15 cellular contexts compared by ENCODE assay signal in the genomic region with DNA sequence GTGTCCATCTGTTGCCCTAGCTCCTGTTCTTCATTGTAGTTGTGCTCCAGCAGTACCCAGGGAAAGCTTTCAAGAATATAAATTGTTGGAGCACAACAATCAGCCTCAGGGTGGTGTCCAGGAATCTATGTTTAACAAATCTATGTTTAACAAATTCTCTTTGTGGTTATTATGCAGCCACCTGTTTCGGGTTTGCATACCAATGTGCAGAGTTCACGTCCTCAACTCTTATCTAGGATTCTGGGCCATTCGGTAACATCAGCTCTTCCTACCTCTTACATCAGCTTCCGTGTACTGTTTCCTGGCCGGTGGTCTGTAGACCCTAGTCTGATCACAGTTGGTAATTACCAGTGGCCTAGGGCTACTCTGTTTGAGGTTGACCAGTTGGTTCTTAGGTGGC. TPM values are rescaled to one million over a fixed set of nuclear protein-coding genes. Genes with fewer than 3 reads are reported as not detected.
DNase-seq lines count a peak whose midpoint lies in the region.
"Had no signal": no experiment of that assay in that cellular context is flagged by ENCODE, and none has a peak within 500 bp of the region (broad histone marks: within the 10 kb centered on the region; RNA-seq: fewer than 3 reads in every experiment).

No MANE protein-coding gene starts in this region.

- in situ Hi-C loops in KBM-7 (cut with MboI; ENCODE audit: low pct_unique_long_range_greater_than_20kb, low sequenced_read_pairs), result no loop called here

- DNase-seq in NCI-H526 (lab: John Stamatoyannopoulos, UW) (peak; percentile 37 to 56), NCI-H526 treated with DMSO at 0.1 percent for 48 hours (lab: John Stamatoyannopoulos, UW) (peak; percentile 26), myocyte (ENCODE audit: low read depth) (peak; percentile 31), AML-193 (lab: John Stamatoyannopoulos, UW) (no peak), KBM-7 (no peak), H4 (ENCODE audit: low spot score) (no peak)
- DNase-seq: 8988T; ACHN; Caco-2; Calu3; CD4-positive, alpha-beta T cell; CD8-positive, alpha-beta T cell; DMS79 treated with DMSO at 0.1 percent for 48 hours; GF-D8 had no signal

RNA-seq across cellular contexts. Expression of a gene that starts 17.0 kb away (rescaled TPM):
- total RNA-seq in myocyte, result 0.05 and 0.08 TPM in 2 replicates
- polyA plus RNA-seq in myocyte (2012), result 0.15 TPM
- total RNA-seq in H4 (2014; rRNA removed; shearing (Covaris generic)), result 0.08 and 0.25 TPM in 2 replicates
- total RNA-seq: B cell; Calu3; CD8-positive, alpha-beta T cell had no signal

Comparison
In these comparisons a context has a peak if more than half of its experiments do, and no peak if none do; other contexts are left out.
1. DNase-seq: peak in NCI-H526 (2 of 2), NCI-H526 treated with DMSO at 0.1 percent for 48 hours (single experiment) and myocyte (single experiment); none in AML-193 (0 of 2), KBM-7 (single experiment) and H4 (single experiment).